In the genomic region with DNA sequence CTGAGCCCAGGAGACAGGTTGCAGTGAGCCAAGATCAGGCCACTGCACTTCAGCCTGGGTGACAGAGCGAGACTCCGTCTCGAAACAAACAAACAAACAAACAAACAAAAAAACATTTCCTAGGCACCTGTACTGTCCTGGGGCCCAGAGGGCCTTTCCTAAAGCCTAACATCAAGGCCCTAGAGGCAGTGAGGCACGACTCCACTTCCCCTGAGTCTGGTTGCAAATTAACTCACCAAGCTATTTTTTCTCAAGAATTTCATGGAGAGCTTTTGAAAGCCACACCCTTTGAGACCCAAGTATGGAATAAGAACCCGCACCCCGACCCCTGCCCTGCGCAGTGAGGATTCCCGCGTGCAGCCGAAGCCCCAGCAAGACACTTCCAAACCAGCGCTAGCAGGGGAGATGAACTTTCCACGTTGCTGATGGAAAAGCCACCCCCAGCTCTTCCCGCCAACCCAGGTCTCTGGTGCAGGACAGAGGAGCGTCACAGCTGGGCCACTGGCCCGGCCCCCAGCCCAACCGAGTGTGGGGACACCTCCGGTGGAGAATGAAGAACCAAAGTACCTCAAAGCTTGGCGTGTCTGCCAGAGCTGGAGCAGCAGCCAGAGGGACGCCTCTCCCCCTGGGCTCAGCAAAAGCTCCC, we compare ENCODE assay signal across 19 cellular contexts. TPM values are rescaled to one million over a fixed set of nuclear protein-coding genes. Genes with fewer than 3 reads are reported as not detected.
"Had no signal": no experiment of that assay in that cellular context is flagged by ENCODE, and none has a peak within 500 bp of the region (broad histone marks: within the 10 kb centered on the region; RNA-seq: fewer than 3 reads in every experiment).

No MANE protein-coding gene starts in this region.

- H3K36me3 Mint-ChIP-seq: activated naive CD8-positive, alpha-beta T cell treated with anti-CD3 and anti-CD28 coated beads for 36 hours; immature natural killer cell; memory B cell; stimulated activated memory B cell treated with anti-CD40 and anti-IgM and Interleukin-4, amounts not matched to agents 10 μg/mL and 1 μg/mL and 100 μg/mL, for 72 hours had no signal

- H3K27ac ChIP-seq: esophagus muscularis mucosa, parathyroid adenoma, spleen had no signal

- H3K4me1 Mint-ChIP-seq: activated naive CD8-positive, alpha-beta T cell treated with anti-CD3 and anti-CD28 coated beads for 36 hours; immature natural killer cell; memory B cell; neural crest cell; stimulated activated memory B cell treated with anti-CD40 and anti-IgM and Interleukin-4, amounts not matched to agents 10 μg/mL and 1 μg/mL and 100 μg/mL, for 72 hours had no signal

- H3K27me3 Mint-ChIP-seq: stimulated activated memory B cell treated with anti-CD40 and anti-IgM and Interleukin-4, amounts not matched to agents 10 μg/mL and 1 μg/mL and 100 μg/mL, for 72 hours had no signal

- H3K27ac Mint-ChIP-seq: activated naive CD8-positive, alpha-beta T cell treated with anti-CD3 and anti-CD28 coated beads for 36 hours; immature natural killer cell; memory B cell; stimulated activated memory B cell treated with anti-CD40 and anti-IgM and Interleukin-4, amounts not matched to agents 10 μg/mL and 1 μg/mL and 100 μg/mL, for 72 hours had no signal

- H3K36me3 ChIP-seq: esophagus muscularis mucosa, spleen had no signal

- H3K4me1 ChIP-seq: esophagus muscularis mucosa, parathyroid adenoma, spleen had no signal

- H3K79me2 ChIP-seq: parathyroid adenoma had no signal

- H3K9me3 ChIP-seq: esophagus muscularis mucosa, spleen had no signal

- H3K27me3 ChIP-seq: esophagus muscularis mucosa, spleen had no signal

- H3K9me3 Mint-ChIP-seq: activated naive CD8-positive, alpha-beta T cell treated with anti-CD3 and anti-CD28 coated beads for 36 hours; immature natural killer cell; memory B cell; neural crest cell; stimulated activated memory B cell treated with anti-CD40 and anti-IgM and Interleukin-4, amounts not matched to agents 10 μg/mL and 1 μg/mL and 100 μg/mL, for 72 hours had no signal

- DNase-seq: activated CD4-positive, alpha-beta T cell treated with anti-CD3 and anti-CD28 coated beads, Interleukin-2, amount 50 U/mL, for 4 hours; activated gamma-delta T cell treated with Interleukin-2 at 50 U/mL for 16 hours; activated naive CD8-positive, alpha-beta T cell treated with anti-CD3 and anti-CD28 coated beads for 36 hours; activated T-cell treated with anti-CD3 and anti-CD28 coated beads, Interleukin-2, amount 50 U/mL, for 1 hour; glutamatergic neuron; immature natural killer cell; spleen; stimulated activated CD4-positive, alpha-beta T cell treated with anti-CD3 and anti-CD28 coated beads, Interleukin-1b, Interleukin-23, amount 100 ng/mL, for 48 hours; SW 1271; trophoblast cell had no signal

- H3K4me3 Mint-ChIP-seq: activated naive CD8-positive, alpha-beta T cell treated with anti-CD3 and anti-CD28 coated beads for 36 hours; immature natural killer cell; memory B cell; neural crest cell; stimulated activated memory B cell treated with anti-CD40 and anti-IgM and Interleukin-4, amounts not matched to agents 10 μg/mL and 1 μg/mL and 100 μg/mL, for 72 hours had no signal

- H3K4me3 ChIP-seq: esophagus muscularis mucosa, spleen had no signal

- H2AFZ ChIP-seq: parathyroid adenoma had no signal

- H3K9ac ChIP-seq: parathyroid adenoma had no signal

- ATAC-seq: activated CD4-positive, CD25-positive, alpha-beta regulatory T cell treated with anti-CD3 and anti-CD28 coated beads, Interleukin-2, amount 50 U/mL, for 24 hours; left lobe of liver; right cardiac atrium had no signal

RNA-seq across cellular contexts. Expression of a gene that starts 1.2 kb away (rescaled TPM):
- total RNA-seq: activated naive CD8-positive, alpha-beta T cell treated with anti-CD3 and anti-CD28 coated beads for 36 hours; esophagus muscularis mucosa; fibroblast of villous mesenchyme; left lobe of liver had no signal
- polyA plus RNA-seq: immature natural killer cell had no signal

RNA-seq across cellular contexts. Expression of a gene that starts 39.4 kb away (rescaled TPM):
- polyA plus RNA-seq: immature natural killer cell had no signal
